ENCODE assay signal across 21 cellular contexts in genomic region chr5:133430095-133430494, GRCh38.
"Had no signal": no experiment of that assay in that cellular context is flagged by ENCODE, and none has a peak within 500 bp of the region (broad histone marks: within the 10 kb centered on the region; RNA-seq: fewer than 3 reads in every experiment).

No MANE protein-coding gene starts in this region.

- DNase-seq: KBM-7, MV-4-11, NCI-H1048, NCI-H1105, NCI-H1417, NCI-H1436 treated with DMSO at 0.1 percent for 48 hours, NCI-H1694, NCI-H187 treated with DMSO at 0.1 percent for 48 hours, NCI-H2029 treated with DMSO at 0.1 percent for 48 hours, NCI-H2171, NCI-H226, NCI-H446, NCI-H510A, NCI-H524 treated with DMSO at 0.1 percent for 48 hours, NCI-H774, RPMI8226, SHP77, SK-N-SH, SW 1271, T-cell had no signal

- H3K27ac ChIP-seq: HL-60 had no signal

- H3K9me3 ChIP-seq: SK-N-SH had no signal
